In genomic region chr18:48640566-48641270, GRCh38 we compare ENCODE assay signal across 15 cellular contexts.
DNase-seq lines count a peak whose midpoint lies in the region; ATAC-seq and TF ChIP-seq lines count a peak whose summit lies in the region.
"Had no signal": no experiment of that assay in that cellular context is flagged by ENCODE, and none has a peak within 500 bp of the region (broad histone marks: within the 10 kb centered on the region; RNA-seq: fewer than 3 reads in every experiment).

No MANE protein-coding gene starts in this region.

- H3K79me2 ChIP-seq in Karpas-422 (ENCODE audit: low read length): no peaks in the 10 kb centered on the region

- peaks cover 2% of the 10 kb centered on the region for H3K27me3 Mint-ChIP-seq in activated naive CD8-positive, alpha-beta T cell treated with anti-CD3 and anti-CD28 coated beads, Interleukin-2, amount 50 U/mL, for 24 hours
- H3K27me3 Mint-ChIP-seq in activated naive CD8-positive, alpha-beta T cell treated with anti-CD3 and anti-CD28 coated beads for 36 hours: no peaks in the 10 kb centered on the region
- no peaks in the 10 kb centered on the region for H3K27me3 Mint-ChIP-seq in osteocyte (ENCODE audit: unreplicated experiment)
- H3K27me3 Mint-ChIP-seq: activated naive CD4-positive, alpha-beta T cell treated with anti-CD3 and anti-CD28 coated beads, Interleukin-2, amount 50 U/mL, for 24 hours; activated T-cell treated with anti-CD3 and anti-CD28 coated beads, Interleukin-2, amount 50 U/mL, for 24 hours had no signal

- no peak overlapping the region for H3K9ac ChIP-seq in Karpas-422 (ENCODE audit: low read length)

- H2AFZ ChIP-seq in Karpas-422 (ENCODE audit: low read length): no peak overlapping the region

- H3K36me3 ChIP-seq in Karpas-422 (ENCODE audit: insufficient read depth, low read length): no peaks in the 10 kb centered on the region
- H3K36me3 ChIP-seq: neutrophil, Peyer's patch, vagina had no signal

- H3K27ac ChIP-seq in Karpas-422 (ENCODE audit: low read length): no peak overlapping the region
- H3K27ac ChIP-seq: neutrophil, Peyer's patch, vagina had no signal

- H4K20me1 ChIP-seq in Karpas-422 (ENCODE audit: insufficient read depth, low read depth, low read length): no peaks in the 10 kb centered on the region

- H3K9me2 ChIP-seq in Karpas-422 (replicated peaks; ENCODE audit: insufficient read depth, low read length): no peaks in the 10 kb centered on the region

- H3K4me3 ChIP-seq in Karpas-422 (ENCODE audit: low read length): no peak overlapping the region
- H3K4me3 ChIP-seq: Peyer's patch, vagina had no signal

- ATAC-seq in activated naive CD8-positive, alpha-beta T cell treated with anti-CD3 and anti-CD28 coated beads, Interleukin-2, amount 50 U/mL, for 24 hours: peak; percentile 45
- ATAC-seq in Right ventricle myocardium superior (ENCODE audit: poor library complexity): no peak

- no peaks in the 10 kb centered on the region for H3K4me1 Mint-ChIP-seq in activated naive CD8-positive, alpha-beta T cell treated with anti-CD3 and anti-CD28 coated beads, Interleukin-2, amount 50 U/mL, for 24 hours
- H3K4me1 Mint-ChIP-seq in activated naive CD8-positive, alpha-beta T cell treated with anti-CD3 and anti-CD28 coated beads for 36 hours: no peaks in the 10 kb centered on the region
- peaks cover 54% of the 10 kb centered on the region for H3K4me1 Mint-ChIP-seq in osteocyte (ENCODE audit: unreplicated experiment)
- H3K4me1 Mint-ChIP-seq: activated naive CD4-positive, alpha-beta T cell treated with anti-CD3 and anti-CD28 coated beads, Interleukin-2, amount 50 U/mL, for 24 hours had no signal

- TF ChIP-seq CTCF in osteocyte (IDR thresholded peaks at IDR 0.05): no peak

- H3K4me3 Mint-ChIP-seq in activated naive CD8-positive, alpha-beta T cell treated with anti-CD3 and anti-CD28 coated beads, Interleukin-2, amount 50 U/mL, for 24 hours: no peak overlapping the region
- no peak overlapping the region for H3K4me3 Mint-ChIP-seq in activated naive CD8-positive, alpha-beta T cell treated with anti-CD3 and anti-CD28 coated beads for 36 hours
- no peak overlapping the region for H3K4me3 Mint-ChIP-seq in osteocyte (ENCODE audit: unreplicated experiment)
- H3K4me3 Mint-ChIP-seq: activated naive CD4-positive, alpha-beta T cell treated with anti-CD3 and anti-CD28 coated beads, Interleukin-2, amount 50 U/mL, for 24 hours; activated T-cell treated with anti-CD3 and anti-CD28 coated beads, Interleukin-2, amount 50 U/mL, for 24 hours had no signal

- no peak for DNase-seq in activated naive CD8-positive, alpha-beta T cell treated with anti-CD3 and anti-CD28 coated beads, Interleukin-2, amount 50 U/mL, for 24 hours
- no peak for DNase-seq in activated naive CD8-positive, alpha-beta T cell treated with anti-CD3 and anti-CD28 coated beads for 36 hours
- DNase-seq in Karpas-422 (peak; percentile 12), dermis microvascular lymphatic vessel endothelial cell (ENCODE audit: low read depth in 2 of 2) (peak; percentile 34 to 69), osteocyte (ENCODE audit: extremely low spot score, unreplicated experiment) (no peak), NCI-H526 treated with DMSO at 0.1 percent for 48 hours (lab: John Stamatoyannopoulos, UW) (no peak), Right ventricle myocardium superior (no peak), GM19240 (ENCODE audit: insufficient read length, low spot score) (no peak)
- DNase-seq: activated T-cell treated with anti-CD3 and anti-CD28 coated beads, Interleukin-2, amount 50 U/mL, for 24 hours; MV-4-11; NCI-H2081 treated with DMSO at 0.1 percent for 48 hours; Peyer's patch had no signal

- H3K4me1 ChIP-seq in Karpas-422 (ENCODE audit: low read length): peaks cover 10% of the 10 kb centered on the region
- H3K4me1 ChIP-seq: Peyer's patch, vagina had no signal

- H3K9me3 ChIP-seq in Karpas-422 (ENCODE audit: low read length): no peaks in the 10 kb centered on the region
- H3K9me3 ChIP-seq: neutrophil, Peyer's patch, vagina had no signal

- no peaks in the 10 kb centered on the region for H3K36me3 Mint-ChIP-seq in activated naive CD8-positive, alpha-beta T cell treated with anti-CD3 and anti-CD28 coated beads, Interleukin-2, amount 50 U/mL, for 24 hours (ENCODE audit: low read depth)
- no peaks in the 10 kb centered on the region for H3K36me3 Mint-ChIP-seq in activated naive CD8-positive, alpha-beta T cell treated with anti-CD3 and anti-CD28 coated beads for 36 hours
- H3K36me3 Mint-ChIP-seq in osteocyte (ENCODE audit: unreplicated experiment): peaks cover 46% of the 10 kb centered on the region
- H3K36me3 Mint-ChIP-seq: activated naive CD4-positive, alpha-beta T cell treated with anti-CD3 and anti-CD28 coated beads, Interleukin-2, amount 50 U/mL, for 24 hours had no signal

- no peaks in the 10 kb centered on the region for H3K9me3 Mint-ChIP-seq in activated naive CD8-positive, alpha-beta T cell treated with anti-CD3 and anti-CD28 coated beads, Interleukin-2, amount 50 U/mL, for 24 hours
- H3K9me3 Mint-ChIP-seq in activated naive CD8-positive, alpha-beta T cell treated with anti-CD3 and anti-CD28 coated beads for 36 hours: peaks cover 1% of the 10 kb centered on the region
- H3K9me3 Mint-ChIP-seq in osteocyte (ENCODE audit: unreplicated experiment): peaks cover 8% of the 10 kb centered on the region
- H3K9me3 Mint-ChIP-seq: activated naive CD4-positive, alpha-beta T cell treated with anti-CD3 and anti-CD28 coated beads, Interleukin-2, amount 50 U/mL, for 24 hours; activated T-cell treated with anti-CD3 and anti-CD28 coated beads, Interleukin-2, amount 50 U/mL, for 24 hours had no signal

- H3K4me2 ChIP-seq in Karpas-422 (ENCODE audit: low read depth, low read length, poor library complexity, severe bottlenecking): no peak overlapping the region

- H3K27ac Mint-ChIP-seq in activated naive CD8-positive, alpha-beta T cell treated with anti-CD3 and anti-CD28 coated beads, Interleukin-2, amount 50 U/mL, for 24 hours: no peak overlapping the region
- no peak overlapping the region for H3K27ac Mint-ChIP-seq in activated naive CD8-positive, alpha-beta T cell treated with anti-CD3 and anti-CD28 coated beads for 36 hours
- peak overlapping the region; percentile 55 for H3K27ac Mint-ChIP-seq in osteocyte (ENCODE audit: unreplicated experiment)
- H3K27ac Mint-ChIP-seq: activated naive CD4-positive, alpha-beta T cell treated with anti-CD3 and anti-CD28 coated beads, Interleukin-2, amount 50 U/mL, for 24 hours; activated T-cell treated with anti-CD3 and anti-CD28 coated beads, Interleukin-2, amount 50 U/mL, for 24 hours had no signal

- no peaks in the 10 kb centered on the region for H3K27me3 ChIP-seq in Karpas-422 (ENCODE audit: low read length)
- H3K27me3 ChIP-seq: neutrophil, Peyer's patch, vagina had no signal

- intact Hi-C loops in Right ventricle myocardium superior (cut with DNase I): no loop called here

Comparison
In these comparisons a context has a peak if more than half of its experiments do, and no peak if none do; other contexts are left out.
1. DNase-seq: peak in Karpas-422 (single experiment) and dermis microvascular lymphatic vessel endothelial cell (2 of 2); none in activated naive CD8-positive, alpha-beta T cell treated with anti-CD3 and anti-CD28 coated beads, Interleukin-2, amount 50 U/mL, for 24 hours (single experiment), activated naive CD8-positive, alpha-beta T cell treated with anti-CD3 and anti-CD28 coated beads for 36 hours (single experiment), osteocyte (single experiment), NCI-H526 treated with DMSO at 0.1 percent for 48 hours (single experiment), Right ventricle myocardium superior (single experiment) and GM19240 (single experiment).